Comparison of ENCODE assay signal across 15 cellular contexts in genomic region chr2:200199576-200200263, GRCh38.
DNase-seq lines count a peak whose midpoint lies in the region; TF ChIP-seq lines count a peak whose summit lies in the region.
"Had no signal": no experiment of that assay in that cellular context is flagged by ENCODE, and none has a peak within 500 bp of the region (broad histone marks: within the 10 kb centered on the region; RNA-seq: fewer than 3 reads in every experiment).

No MANE protein-coding gene starts in this region.

- no peaks in the 10 kb centered on the region for H3K27me3 Mint-ChIP-seq in MCF 10A (ENCODE audit: insufficient read depth, unreplicated experiment)

- H3K9ac ChIP-seq in Karpas-422 (ENCODE audit: low read length), result no peak overlapping the region
- no peak overlapping the region for H3K9ac ChIP-seq in smooth muscle cell (ENCODE audit: low read depth)

- H3K27ac Mint-ChIP-seq in MCF 10A (ENCODE audit: low read depth, unreplicated experiment), result no peak overlapping the region
- H3K27ac Mint-ChIP-seq: naive thymus-derived CD8-positive, alpha-beta T cell; stimulated activated effector memory CD8-positive, alpha-beta T cell treated with anti-CD3 and anti-CD28 coated beads, Interleukin-12 subunit alpha, Interleukin-12 subunit beta, amount 100 ng/mL, for 72 hours had no signal

- peaks cover 5% of the 10 kb centered on the region for H3K9me3 Mint-ChIP-seq in MCF 10A (ENCODE audit: unreplicated experiment)
- H3K9me3 Mint-ChIP-seq: stimulated activated effector memory CD8-positive, alpha-beta T cell treated with anti-CD3 and anti-CD28 coated beads, Interleukin-12 subunit alpha, Interleukin-12 subunit beta, amount 100 ng/mL, for 72 hours had no signal

- H3K4me1 ChIP-seq in breast epithelium (no peaks in the 10 kb centered on the region), Karpas-422 (ENCODE audit: low read length) (peaks cover 3% of the 10 kb centered on the region; the same call in 1 of the 2 replicates), smooth muscle cell (ENCODE audit: low read depth) (peaks cover 4% of the 10 kb centered on the region)
- H3K4me1 ChIP-seq: esophagus muscularis mucosa had no signal

- H3F3A ChIP-seq in smooth muscle cell (ENCODE audit: low read depth), result no peaks in the 10 kb centered on the region

- no peak for TF ChIP-seq CTCF in MCF 10A (IDR thresholded peaks at IDR 0.05; ENCODE audit: unreplicated experiment)
- TF ChIP-seq CTCF in breast epithelium (IDR thresholded peaks at IDR 0.05), result no peak
- TF ChIP-seq CTCF in astrocyte of the cerebellum (IDR thresholded peaks at IDR 0.05; ENCODE audit: low read depth, low read length, missing control alignments), result no peak
- TF ChIP-seq CTCF in smooth muscle cell (IDR thresholded peaks at IDR 0.05; ENCODE audit: borderline replicate concordance, insufficient read depth, poor library complexity, severe bottlenecking), result no peak

- TF ChIP-seq POLR2A in breast epithelium (IDR thresholded peaks at IDR 0.05), result no peak

- DNase-seq in MCF 10A (ENCODE audit: unreplicated experiment) (peak; percentile 19), breast epithelium (ENCODE audit: low spot score in 2 of 2) (no peak), Karpas-422 (peak; percentile 60), astrocyte of the cerebellum (ENCODE audit: low read depth) (peak; percentile 11), smooth muscle cell (lab: John Stamatoyannopoulos, UW; ENCODE audit: unreplicated experiment) (no peak), middle frontal gyrus (ENCODE audit: extremely low spot score, low spot score) (no peak), NCI-H2081 treated with DMSO at 0.1 percent for 48 hours (lab: John Stamatoyannopoulos, UW) (no peak), hepatic stellate cell (ENCODE audit: low spot score) (no peak)
- DNase-seq: aorta; IMR-90; naive thymus-derived CD8-positive, alpha-beta T cell; NCI-H510A treated with DMSO at 0.1 percent for 48 hours; stimulated activated CD4-positive, alpha-beta T cell treated with anti-CD3 and anti-CD28 coated beads, Interleukin-12 subunit alpha, Interleukin-12 subunit beta, amount 100 ng/mL, for 4 hours had no signal

- H4K20me1 ChIP-seq in Karpas-422 (ENCODE audit: insufficient read depth, low read depth, low read length), result no peaks in the 10 kb centered on the region
- no peaks in the 10 kb centered on the region for H4K20me1 ChIP-seq in smooth muscle cell (ENCODE audit: low read depth)

- POLR2A ChIA-PET in MCF 10A (lab: Yijun Ruan, JAX), result no interaction called here

- H3K27ac ChIP-seq in breast epithelium (no peak overlapping the region), Karpas-422 (ENCODE audit: low read length) (no peak overlapping the region), smooth muscle cell (ENCODE audit: low read depth) (no peak overlapping the region)
- H3K27ac ChIP-seq: esophagus muscularis mucosa had no signal

- H3K4me3 Mint-ChIP-seq in MCF 10A (ENCODE audit: unreplicated experiment), result no peak overlapping the region
- H3K4me3 Mint-ChIP-seq: naive thymus-derived CD8-positive, alpha-beta T cell; stimulated activated effector memory CD8-positive, alpha-beta T cell treated with anti-CD3 and anti-CD28 coated beads, Interleukin-12 subunit alpha, Interleukin-12 subunit beta, amount 100 ng/mL, for 72 hours had no signal

- H3K79me2 ChIP-seq in Karpas-422 (ENCODE audit: low read length) (no peaks in the 10 kb centered on the region), smooth muscle cell (ENCODE audit: low read depth) (no peaks in the 10 kb centered on the region)

- H3K9me2 ChIP-seq in Karpas-422 (replicated peaks; ENCODE audit: insufficient read depth, low read length), result no peaks in the 10 kb centered on the region

- in situ Hi-C loops in astrocyte of the cerebellum (cut with HindIII; ENCODE audit: low sequenced_read_pairs), result no loop called here

- H3K36me3 Mint-ChIP-seq in MCF 10A (ENCODE audit: insufficient read depth, unreplicated experiment), result no peaks in the 10 kb centered on the region
- H3K36me3 Mint-ChIP-seq: naive thymus-derived CD8-positive, alpha-beta T cell; stimulated activated effector memory CD8-positive, alpha-beta T cell treated with anti-CD3 and anti-CD28 coated beads, Interleukin-12 subunit alpha, Interleukin-12 subunit beta, amount 100 ng/mL, for 72 hours had no signal

- no peak overlapping the region for H3K4me2 ChIP-seq in Karpas-422 (ENCODE audit: low read depth, low read length, poor library complexity, severe bottlenecking)
- no peak overlapping the region for H3K4me2 ChIP-seq in smooth muscle cell

- CTCF ChIA-PET in MCF 10A (lab: Yijun Ruan, JAX), result no interaction called here

- 98% methylated on average over 4 of the region's 4 CpGs for WGBS in smooth muscle cell (ENCODE audit: low lambda C conversion rate)

- intact Hi-C loops in MCF 10A (cut with micrococcal nuclease) (no loop called here), breast epithelium (cut with DNase I; ENCODE audit: low total_unique reads) (no loop called here)

- H3K9me3 ChIP-seq in breast epithelium, result no peaks in the 10 kb centered on the region
- no peaks in the 10 kb centered on the region for H3K9me3 ChIP-seq in Karpas-422 (ENCODE audit: low read length)
- no peaks in the 10 kb centered on the region for H3K9me3 ChIP-seq in smooth muscle cell (replicated peaks; ENCODE audit: low read depth)
- H3K9me3 ChIP-seq: esophagus muscularis mucosa had no signal

- H3K27me3 ChIP-seq in breast epithelium (no peaks in the 10 kb centered on the region), Karpas-422 (ENCODE audit: low read length) (no peaks in the 10 kb centered on the region), smooth muscle cell (ENCODE audit: low read depth) (no peaks in the 10 kb centered on the region)
- H3K27me3 ChIP-seq: esophagus muscularis mucosa had no signal

- H3K36me3 ChIP-seq in breast epithelium, result no peaks in the 10 kb centered on the region
- H3K36me3 ChIP-seq in Karpas-422 (ENCODE audit: insufficient read depth, low read length), result no peaks in the 10 kb centered on the region
- H3K36me3 ChIP-seq in smooth muscle cell (ENCODE audit: low read depth), result no peaks in the 10 kb centered on the region
- H3K36me3 ChIP-seq: esophagus muscularis mucosa had no signal

- H2AFZ ChIP-seq in Karpas-422 (ENCODE audit: low read length), result no peak overlapping the region
- peak overlapping the region; percentile 62 for H2AFZ ChIP-seq in smooth muscle cell (ENCODE audit: low read depth)

- BruUV-seq in MCF 10A (replicated peaks; lab: Mats Ljungman, UMichigan), result no TSS peak

- H3K4me1 Mint-ChIP-seq in MCF 10A (ENCODE audit: insufficient read depth, unreplicated experiment), result no peaks in the 10 kb centered on the region
- H3K4me1 Mint-ChIP-seq: naive thymus-derived CD8-positive, alpha-beta T cell; stimulated activated effector memory CD8-positive, alpha-beta T cell treated with anti-CD3 and anti-CD28 coated beads, Interleukin-12 subunit alpha, Interleukin-12 subunit beta, amount 100 ng/mL, for 72 hours had no signal

- H3K4me3 ChIP-seq in breast epithelium (no peak overlapping the region), Karpas-422 (ENCODE audit: low read length) (no peak overlapping the region), astrocyte of the cerebellum (ENCODE audit: low read depth, low read length) (no peak overlapping the region), smooth muscle cell (no peak overlapping the region)
- H3K4me3 ChIP-seq: esophagus muscularis mucosa had no signal

Comparison
In these comparisons a context has a peak if more than half of its experiments do, and no peak if none do; other contexts are left out.
1. DNase-seq: peak in MCF 10A (single experiment), Karpas-422 (single experiment) and astrocyte of the cerebellum (single experiment); none in breast epithelium (0 of 2), smooth muscle cell (single experiment), middle frontal gyrus (single experiment), NCI-H2081 treated with DMSO at 0.1 percent for 48 hours (single experiment) and hepatic stellate cell (single experiment).